Comparison of ENCODE assay signal across 1 cellular context in genomic region chr15:75200391-75200764, GRCh38.
TF ChIP-seq lines count a peak whose summit lies in the region.

No MANE protein-coding gene starts in this region.

TF ChIP-seq in K562, 482 proteins besides CTCF, POLR2A, EP300 and RAD21:
- TF ChIP-seq, protein P1, sequence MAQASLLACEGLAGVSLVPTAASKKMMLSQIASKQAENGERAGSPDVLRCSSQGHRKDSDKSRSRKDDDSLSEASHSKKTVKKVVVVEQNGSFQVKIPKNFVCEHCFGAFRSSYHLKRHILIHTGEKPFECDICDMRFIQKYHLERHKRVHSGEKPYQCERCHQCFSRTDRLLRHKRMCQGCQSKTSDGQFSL (CRISPR knock-in tag; IDR thresholded peaks at IDR 0.05): 0 out of 2 replicates have a peak, but pooled peaks have one; percentile 31
- TF ChIP-seq, protein P1 (tag; IDR thresholded peaks at IDR 0.05): no peak
- TF ChIP-seq ZC3H4 (CRISPR knock-in tag; IDR thresholded peaks at IDR 0.05; ENCODE audit: borderline replicate concordance): peak; percentile 44; the same call in 1 of the 2 replicates
- no peak for TF ChIP-seq DPF2 (IDR thresholded peaks at IDR 0.05)
